In the genomic region with DNA sequence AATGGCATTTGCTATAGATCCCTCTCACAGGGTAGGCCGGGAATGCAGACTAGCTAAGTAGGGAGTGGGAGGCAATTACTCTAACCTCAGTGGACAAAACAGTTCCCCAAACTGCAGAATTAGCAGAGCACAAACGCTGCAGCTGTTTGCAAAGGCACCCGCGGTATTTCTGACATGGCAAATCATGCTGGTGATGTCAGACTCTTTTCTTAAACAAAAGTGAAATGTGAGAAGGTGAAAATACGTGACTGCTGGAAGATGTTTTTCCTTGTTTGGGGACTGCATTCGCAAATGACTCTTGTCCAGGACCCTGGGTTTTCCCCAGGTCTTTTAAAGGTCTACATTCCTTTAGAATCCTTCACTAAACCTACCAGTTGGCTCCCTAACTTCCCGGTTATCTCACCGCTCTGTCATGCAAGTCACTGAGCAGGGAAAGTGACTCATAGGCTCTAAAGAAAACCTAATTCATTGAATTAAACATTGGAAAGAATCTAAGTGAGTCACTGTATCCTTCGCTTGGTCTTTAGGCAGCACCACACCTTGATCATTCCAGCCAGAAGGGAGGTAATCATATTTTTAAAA, we compare ENCODE assay signal across 9 cellular contexts.
DNase-seq lines count a peak whose midpoint lies in the region; ATAC-seq and TF ChIP-seq lines count a peak whose summit lies in the region.
"Had no signal": no experiment of that assay in that cellular context is flagged by ENCODE, and none has a peak within 500 bp of the region (broad histone marks: within the 10 kb centered on the region; RNA-seq: fewer than 3 reads in every experiment).

No MANE protein-coding gene starts in this region.

- CTCF ChIA-PET in activated CD8-positive, alpha-beta T cell treated with anti-CD3 and anti-CD28 coated beads, Interleukin-2, amount 10 ng/mL, durations not matched to agents 7 days and 5 days (lab: Charles Lee) = no interaction called here

- no peaks in the 10 kb centered on the region for H3K9me3 ChIP-seq in spleen

- H3K27me3 Mint-ChIP-seq in activated CD8-positive, alpha-beta T cell treated with anti-CD3 and anti-CD28 coated beads, Interleukin-2, amount 10 ng/mL, durations not matched to agents 7 days and 5 days (ENCODE audit: low read depth) = peaks cover 12% of the 10 kb centered on the region

- peaks cover 0 to 12% (median 0%) of the 10 kb centered on the region in 7 donors for H3K27me3 ChIP-seq in spleen (replicated peaks in 1 of 7)

- no peak overlapping the region for H3K27ac ChIP-seq in spleen
- H3K27ac ChIP-seq: 22Rv1 had no signal

- peak; percentile 39 for DNase-seq in DMS79 treated with DMSO at 0.1 percent for 48 hours (lab: John Stamatoyannopoulos, UW)
- DNase-seq in DMS79 (lab: John Stamatoyannopoulos, UW) = no peak
- DNase-seq in NCI-H2196 treated with DMSO at 0.1 percent for 48 hours (lab: John Stamatoyannopoulos, UW; ENCODE audit: unreplicated experiment) = peak; percentile 63
- peak; percentile 98 for DNase-seq in dedifferentiated amniotic fluid mesenchymal stem cell (ENCODE audit: extremely low spot score)
- peak; percentile 80 to 98 for DNase-seq in lung microvascular endothelial cell (ENCODE audit: low read depth in 2 of 2)
- no peak for DNase-seq in activated CD4-positive, CD25-positive, alpha-beta regulatory T cell (lab: John Stamatoyannopoulos, UW)
- DNase-seq in spleen = no peak
- no peak for DNase-seq in activated CD8-positive, alpha-beta T cell treated with anti-CD3 and anti-CD28 coated beads, Interleukin-2, amount 10 ng/mL, durations not matched to agents 7 days and 5 days

- intact Hi-C loops in spleen (cut with DNase I; ENCODE audit: low total_unique reads) = no loop called here

- H3K4me1 Mint-ChIP-seq in activated CD8-positive, alpha-beta T cell treated with anti-CD3 and anti-CD28 coated beads, Interleukin-2, amount 10 ng/mL, durations not matched to agents 7 days and 5 days (ENCODE audit: low read depth) = no peaks in the 10 kb centered on the region

- TF ChIP-seq CTCF in spleen (IDR thresholded peaks at IDR 0.05 in 8 of 11, conservative IDR thresholded peaks at IDR 0.05 in 3 of 11) = no peak

- POLR2A ChIA-PET in activated CD8-positive, alpha-beta T cell treated with anti-CD3 and anti-CD28 coated beads, Interleukin-2, amount 10 ng/mL, durations not matched to agents 7 days and 5 days (lab: Charles Lee) = no interaction called here

- H3K27ac Mint-ChIP-seq in activated CD8-positive, alpha-beta T cell treated with anti-CD3 and anti-CD28 coated beads, Interleukin-2, amount 10 ng/mL, durations not matched to agents 7 days and 5 days = no peak overlapping the region

- H3K9me3 Mint-ChIP-seq in activated CD8-positive, alpha-beta T cell treated with anti-CD3 and anti-CD28 coated beads, Interleukin-2, amount 10 ng/mL, durations not matched to agents 7 days and 5 days (ENCODE audit: insufficient read depth) = no peaks in the 10 kb centered on the region

- ATAC-seq in activated CD8-positive, alpha-beta T cell treated with anti-CD3 and anti-CD28 coated beads, Interleukin-2, amount 10 ng/mL, durations not matched to agents 7 days and 5 days = no peak

- no peaks in the 10 kb centered on the region for H3K36me3 Mint-ChIP-seq in activated CD8-positive, alpha-beta T cell treated with anti-CD3 and anti-CD28 coated beads, Interleukin-2, amount 10 ng/mL, durations not matched to agents 7 days and 5 days (ENCODE audit: low read depth)

- H3K4me3 ChIP-seq in spleen = peak overlapping the region in 1 of 8 donors; percentile 9

- H3K4me3 Mint-ChIP-seq in activated CD8-positive, alpha-beta T cell treated with anti-CD3 and anti-CD28 coated beads, Interleukin-2, amount 10 ng/mL, durations not matched to agents 7 days and 5 days = no peak overlapping the region

- H3K36me3 ChIP-seq in spleen = no peaks in the 10 kb centered on the region

- peaks cover 0 to 13% (median 6%) of the 10 kb centered on the region in 6 donors for H3K4me1 ChIP-seq in spleen

- no peak for TF ChIP-seq POLR2A in spleen (IDR thresholded peaks at IDR 0.05)

- 7 to 13% (median 9%) methylated on average over 9 of the region's 9 CpGs for WGBS in spleen, 5 donors

Comparison
In these comparisons a context has a peak if more than half of its experiments do, and no peak if none do; other contexts are left out.
1. DNase-seq: peak in DMS79 treated with DMSO at 0.1 percent for 48 hours (single experiment), NCI-H2196 treated with DMSO at 0.1 percent for 48 hours (single experiment), dedifferentiated amniotic fluid mesenchymal stem cell (single experiment) and lung microvascular endothelial cell (2 of 2); none in DMS79 (single experiment), activated CD4-positive, CD25-positive, alpha-beta regulatory T cell (0 of 4), spleen (single experiment) and activated CD8-positive, alpha-beta T cell treated with anti-CD3 and anti-CD28 coated beads, Interleukin-2, amount 10 ng/mL, durations not matched to agents 7 days and 5 days (single experiment).